ENCODE assay signal across 7 cellular contexts in the genomic region with DNA sequence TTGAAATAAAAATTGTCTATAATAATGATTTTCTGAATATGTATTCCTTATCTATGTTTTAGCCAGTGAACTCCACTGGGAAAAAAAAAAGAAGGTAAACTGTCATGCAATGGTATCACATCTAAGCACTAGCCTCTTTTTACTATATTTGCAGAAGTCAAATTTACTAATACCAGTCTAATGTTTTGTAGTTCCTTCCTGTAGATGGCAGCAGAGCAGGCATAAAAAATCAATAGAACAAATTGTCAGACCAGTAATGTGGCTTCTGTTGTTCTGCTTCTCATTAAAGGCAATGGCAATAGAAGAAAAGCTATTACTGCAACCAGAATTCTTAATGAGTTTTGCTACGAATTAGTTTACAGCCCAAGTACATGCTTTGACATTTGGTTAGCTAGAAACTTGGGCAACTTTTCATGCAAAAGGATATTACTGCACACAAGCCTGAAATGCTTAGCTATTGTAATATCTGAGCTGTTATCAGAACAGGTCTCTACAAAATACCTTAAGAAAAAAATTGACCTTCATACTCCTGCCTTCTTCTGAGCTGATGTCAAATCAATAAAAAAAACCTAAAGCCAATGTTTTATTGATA.
A peak's percentile ranks its signal among the peaks of the same experiment; 100 is the strongest.
DNase-seq lines count a peak whose midpoint lies in the region; ATAC-seq, FAIRE-seq and TF ChIP-seq lines count a peak whose summit lies in the region.

No MANE protein-coding gene starts in this region.

- H2BK5ac ChIP-seq in H1 (ENCODE audit: low read depth, low read length), result no peak overlapping the region

- H3K27me3 ChIP-seq in H1 (replicated peaks in 1 of 4; ENCODE audit: control insufficient read depth in 3 of 4, extremely low read depth in 1 of 4, insufficient read depth in 3 of 4, low read length in 3 of 4), result no peaks in the 10 kb centered on the region

- H3K79me2 ChIP-seq in H1 (ENCODE audit: control insufficient read depth in 1 of 2, insufficient read depth in 2 of 2, low read length in 2 of 2), result no peaks in the 10 kb centered on the region

- H2AK5ac ChIP-seq in H1 (ENCODE audit: low read depth, low read length), result no peak overlapping the region

- TF ChIP-seq EP300 in H1 (IDR thresholded peaks at IDR 0.05; ENCODE audit: borderline replicate concordance in 1 of 2, low read depth in 2 of 2, low read length in 2 of 2), result no peak

- CTCF ChIA-PET in H1 (lab: Charles Lee; ENCODE audit: partially characterized antibody), result interaction anchor here (0.7 to 1.4 kb wide), 21 partner anchors 8 to 1463 kb away, joined by 3 to 16 read pairs (median 3); no protein-coding TSS in a partner anchor

- H2BK15ac ChIP-seq in H1 (ENCODE audit: low read length), result no peak overlapping the region

- WGBS in H1 (ENCODE audit: extremely low coverage in 1 of 2, insufficient coverage in 1 of 2, insufficient read length in 1 of 2, insufficient replicate concordance in 2 of 2, low coverage in 1 of 2, low lambda C conversion rate in 2 of 2, missing lambda C conversion rate in 1 of 2), 2 experiments, result 41% methylated on average over 1 of the region's 1 CpG; no CpG with 5 or more reads in 1 of the 2 experiments

- no peak overlapping the region for H3K14ac ChIP-seq in H1 (ENCODE audit: insufficient read length)

- no peaks in the 10 kb centered on the region for H3K36me3 ChIP-seq in H1 (ENCODE audit: control insufficient read depth in 2 of 4, insufficient read depth in 4 of 4, low read length in 3 of 4)

- peak; percentile 72 to 73 for TF ChIP-seq RAD21 in H1 (IDR thresholded peaks at IDR 0.05 in 1 of 2, conservative IDR thresholded peaks at IDR 0.05 in 1 of 2; ENCODE audit: low read depth in 2 of 2, low read length in 2 of 2)

- no peak overlapping the region for H4K5ac ChIP-seq in H1 (ENCODE audit: insufficient read length, low read depth, low read length)

- no peaks in the 10 kb centered on the region for H3K4me1 ChIP-seq in H1 (replicated peaks in 1 of 4; ENCODE audit: control insufficient read depth in 3 of 4, insufficient read depth in 4 of 4, low read length in 3 of 4)

- H4K8ac ChIP-seq in H1 (ENCODE audit: extremely low read depth, insufficient read depth, low read length), result no peak overlapping the region

- H3K18ac ChIP-seq in H1 (ENCODE audit: extremely low read depth, low read length), result no peak overlapping the region

- no peak overlapping the region for H3K27ac Mint-ChIP-seq in T-helper 17 cell

- H3K23ac ChIP-seq in H1 (ENCODE audit: insufficient read length), result no peak overlapping the region

- DNase-seq in NCI-H748 treated with DMSO at 0.1 percent for 48 hours (lab: John Stamatoyannopoulos, UW) (peak; percentile 73), H1 (ENCODE audit: low read depth in 1 of 2, low spot score in 2 of 2) (no peak), retinal pigment epithelial cell (ENCODE audit: low read depth) (no peak), T-helper 17 cell (no peak)
- no peak for DNase-seq in activated CD4-positive, alpha-beta T cell treated with anti-CD3 and anti-CD28 coated beads for 48 hours

- H2BK20ac ChIP-seq in H1 (ENCODE audit: low read length), result no peak overlapping the region

- peaks cover 2% of the 10 kb centered on the region for H3K36me3 Mint-ChIP-seq in T-helper 17 cell (ENCODE audit: low read depth)

- no peaks in the 10 kb centered on the region for H3K27me3 Mint-ChIP-seq in T-helper 17 cell

- TF ChIP-seq POLR2A in H1 (IDR thresholded peaks at IDR 0.05; ENCODE audit: control extremely low read depth in 1 of 2, low read depth in 2 of 2, low read length in 2 of 2), result no peak

- H3K4me3 Mint-ChIP-seq in T-helper 17 cell, result no peak overlapping the region

- no peaks in the 10 kb centered on the region for H3K4me1 Mint-ChIP-seq in T-helper 17 cell

- no peak overlapping the region for H4K91ac ChIP-seq in H1 (replicated peaks; ENCODE audit: insufficient read length, low read length)

- no peak overlapping the region for H2BK12ac ChIP-seq in H1 (ENCODE audit: low read depth, low read length)

- no peaks in the 10 kb centered on the region for H3K23me2 ChIP-seq in H1 (ENCODE audit: low read depth, low read length)

- H3K4me2 ChIP-seq in H1 (ENCODE audit: insufficient read depth in 1 of 2, low read depth in 2 of 2, low read length in 2 of 2), result no peak overlapping the region

- H2BK120ac ChIP-seq in H1 (replicated peaks; ENCODE audit: low read depth, low read length), result no peak overlapping the region

- TF ChIP-seq CTCF in H1 (IDR thresholded peaks at IDR 0.05; ENCODE audit: control extremely low read depth in 1 of 3, insufficient read depth in 1 of 3, low read depth in 1 of 3, low read length in 3 of 3) (peak in 2 of 3 experiments; percentile 37 to 46; a peak in 2 of 4 replicates), retinal pigment epithelial cell (conservative IDR thresholded peaks at IDR 0.05; ENCODE audit: low read depth, low read length) (peak; percentile 50)

- no peak overlapping the region for H3K4ac ChIP-seq in H1 (replicated peaks; ENCODE audit: insufficient read length, low read depth, low read length)

- H3K9ac ChIP-seq in H1 (replicated peaks in 1 of 4; ENCODE audit: extremely low read depth in 1 of 4, low read depth in 3 of 4, low read length in 3 of 4), result no peak overlapping the region

- H3K27ac ChIP-seq in H1 (ENCODE audit: low read depth, low read length), result no peak overlapping the region

- ATAC-seq in GM18502 (IDR thresholded peaks at IDR 0.05; ENCODE audit: poor library complexity, unreplicated experiment) (peak; percentile 66), HG02981 (IDR thresholded peaks at IDR 0.05; ENCODE audit: unreplicated experiment) (peak; percentile 69), T-helper 17 cell (no peak)

- no peak overlapping the region for H3K56ac ChIP-seq in H1 (replicated peaks; ENCODE audit: insufficient read length, low read depth, low read length)

- H3K4me3 ChIP-seq in H1 (ENCODE audit: extremely low read depth in 1 of 4, insufficient read depth in 2 of 4, low read depth in 3 of 4, low read length in 4 of 4), result no peak overlapping the region
- no peak overlapping the region for H3K4me3 ChIP-seq in retinal pigment epithelial cell (ENCODE audit: low read length)

- H3K9me3 ChIP-seq in H1 (ENCODE audit: insufficient read depth in 2 of 2, low read depth in 1 of 2, low read length in 1 of 2) (0 out of 4 replicates have a peak, but pooled peaks cover 0 to 3% of the 10 kb centered on the region in 2 experiments), T-helper 17 cell (ENCODE audit: control insufficient read depth, low read length, poor library complexity, severe bottlenecking) (no peaks in the 10 kb centered on the region)

- H2AFZ ChIP-seq in H1 (ENCODE audit: low read length), result no peak overlapping the region

- no peaks in the 10 kb centered on the region for H3K79me1 ChIP-seq in H1 (ENCODE audit: low read depth, low read length)

- POLR2A ChIA-PET in H1 (lab: Charles Lee; ENCODE audit: partially characterized antibody), result no interaction called here

- no peaks in the 10 kb centered on the region for H4K20me1 ChIP-seq in H1 (replicated peaks in 1 of 2; ENCODE audit: control insufficient read depth in 1 of 2, insufficient read depth in 2 of 2, low read length in 2 of 2)

- peak; percentile 83 for FAIRE-seq in H1 (lab: Jason Lieb, UNC)
